In the genomic region with DNA sequence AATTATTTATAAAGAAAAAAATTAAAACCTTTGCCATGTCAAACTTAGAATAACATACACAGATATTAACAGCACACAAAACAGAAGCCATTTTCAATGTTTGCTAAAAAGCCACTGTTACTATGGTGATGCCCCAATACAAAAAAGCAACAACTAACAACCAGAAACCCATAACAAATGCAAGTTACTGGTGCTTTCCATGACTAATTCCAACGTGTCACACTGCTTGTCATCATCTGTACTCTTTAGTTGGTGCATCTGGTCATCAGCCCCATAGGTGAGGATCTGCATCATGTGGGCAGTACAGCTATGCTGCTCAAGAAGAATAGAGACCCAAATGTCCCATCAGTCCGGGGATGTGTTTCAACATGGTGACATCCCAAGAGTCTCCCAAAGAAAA, we compare ENCODE assay signal across 10 cellular contexts. TPM values are rescaled to one million over a fixed set of nuclear protein-coding genes. Genes with fewer than 3 reads are reported as not detected.
DNase-seq lines count a peak whose midpoint lies in the region; ATAC-seq and TF ChIP-seq lines count a peak whose summit lies in the region.
"Had no signal": no experiment of that assay in that cellular context is flagged by ENCODE, and none has a peak within 500 bp of the region (broad histone marks: within the 10 kb centered on the region; RNA-seq: fewer than 3 reads in every experiment).

No MANE protein-coding gene starts in this region.

- H3K4me3 ChIP-seq in PC-9 (no peak overlapping the region), tibial artery (no peak overlapping the region)

- no peaks in the 10 kb centered on the region for H3K79me2 ChIP-seq in PC-9 (ENCODE audit: low read depth)

- ATAC-seq in GM18867 (IDR thresholded peaks at IDR 0.05; ENCODE audit: unreplicated experiment): peak; percentile 43
- ATAC-seq in activated naive CD8-positive, alpha-beta T cell treated with anti-CD3 and anti-CD28 coated beads, Interleukin-2, amount 10 ng/mL, durations not matched to agents 7 days and 5 days (ENCODE audit: low read depth): peak; percentile 58

- no peak overlapping the region for H3K27ac Mint-ChIP-seq in activated naive CD8-positive, alpha-beta T cell treated with anti-CD3 and anti-CD28 coated beads, Interleukin-2, amount 10 ng/mL, durations not matched to agents 7 days and 5 days

- H3K36me3 ChIP-seq in PC-9 (ENCODE audit: low read depth): no peaks in the 10 kb centered on the region
- H3K36me3 ChIP-seq in tibial artery: no peaks in the 10 kb centered on the region

- DNase-seq in HT1080 (ENCODE audit: low read depth) (peak; percentile 53), myocyte (ENCODE audit: low read depth) (peak; percentile 35), PC-9 (no peak), AG08396 (ENCODE audit: low spot score) (no peak), tibial artery (no peak)
- no peak for DNase-seq in activated naive CD8-positive, alpha-beta T cell treated with anti-CD3 and anti-CD28 coated beads, Interleukin-2, amount 10 ng/mL, durations not matched to agents 7 days and 5 days
- DNase-seq: NCI-H524; posterior cingulate gyrus; stimulated activated naive CD4-positive, alpha-beta T cell had no signal

- H3K4me1 ChIP-seq in PC-9 (replicated peaks; ENCODE audit: insufficient read depth) (no peaks in the 10 kb centered on the region), tibial artery (no peaks in the 10 kb centered on the region)

- H3K27me3 ChIP-seq in PC-9 (ENCODE audit: insufficient read depth, low read depth): no peaks in the 10 kb centered on the region
- no peaks in the 10 kb centered on the region for H3K27me3 ChIP-seq in tibial artery

- no peaks in the 10 kb centered on the region for H3F3A ChIP-seq in PC-9 (ENCODE audit: insufficient read depth, low read depth)

- peaks cover 42% of the 10 kb centered on the region for H3K36me3 Mint-ChIP-seq in activated naive CD8-positive, alpha-beta T cell treated with anti-CD3 and anti-CD28 coated beads, Interleukin-2, amount 10 ng/mL, durations not matched to agents 7 days and 5 days

- H3K27ac ChIP-seq in PC-9 (no peak overlapping the region), tibial artery (no peak overlapping the region)

- no peak for TF ChIP-seq CTCF in PC-9 (conservative IDR thresholded peaks at IDR 0.05)
- no peak for TF ChIP-seq CTCF in tibial artery (IDR thresholded peaks at IDR 0.05)

- peaks cover 26% of the 10 kb centered on the region for H3K4me1 Mint-ChIP-seq in activated naive CD8-positive, alpha-beta T cell treated with anti-CD3 and anti-CD28 coated beads, Interleukin-2, amount 10 ng/mL, durations not matched to agents 7 days and 5 days

- no peaks in the 10 kb centered on the region for H3K9me3 Mint-ChIP-seq in activated naive CD8-positive, alpha-beta T cell treated with anti-CD3 and anti-CD28 coated beads, Interleukin-2, amount 10 ng/mL, durations not matched to agents 7 days and 5 days

- no peak overlapping the region for H3K4me3 Mint-ChIP-seq in activated naive CD8-positive, alpha-beta T cell treated with anti-CD3 and anti-CD28 coated beads, Interleukin-2, amount 10 ng/mL, durations not matched to agents 7 days and 5 days

- H4K20me1 ChIP-seq in PC-9 (ENCODE audit: insufficient read depth): no peaks in the 10 kb centered on the region

- intact Hi-C loops in PC-9 (cut with micrococcal nuclease; ENCODE audit: unreplicated experiment) (no loop called here), tibial artery (cut with DNase I; ENCODE audit: low total_unique reads) (no loop called here)

- H3K9me2 ChIP-seq in PC-9 (ENCODE audit: insufficient read depth): no peaks in the 10 kb centered on the region

- H3K9me3 ChIP-seq in PC-9 (ENCODE audit: insufficient read depth, low read depth): no peaks in the 10 kb centered on the region
- H3K9me3 ChIP-seq in tibial artery: no peaks in the 10 kb centered on the region

- no TSS peak for BruUV-seq in PC-9 (replicated peaks; lab: Mats Ljungman, UMichigan)

- H3K4me2 ChIP-seq in PC-9: no peak overlapping the region

- H2AFZ ChIP-seq in PC-9: no peak overlapping the region

- H3K27me3 Mint-ChIP-seq in activated naive CD8-positive, alpha-beta T cell treated with anti-CD3 and anti-CD28 coated beads, Interleukin-2, amount 10 ng/mL, durations not matched to agents 7 days and 5 days: peaks cover 13% of the 10 kb centered on the region

- CTCF ChIA-PET in PC-9 (lab: Charles Lee): no interaction called here

- POLR2A ChIA-PET in activated naive CD8-positive, alpha-beta T cell treated with anti-CD3 and anti-CD28 coated beads, Interleukin-2, amount 10 ng/mL, durations not matched to agents 7 days and 5 days (lab: Charles Lee): no interaction called here
- POLR2A ChIA-PET in PC-9 (lab: Charles Lee; ENCODE audit: unreplicated experiment): no interaction called here

RNA-seq across cellular contexts. Expression of a gene that starts 52.8 kb away (rescaled TPM):
- total RNA-seq in HT1080 (2014; rRNA removed; shearing (Covaris generic)): 0.21 and 0.60 TPM in 2 replicates
- polyA plus RNA-seq in HT1080 (2015; cell fraction: cytosol; rRNA removed): 0.03 TPM in 1 of 2 replicates, not detected in the other
- polyA plus RNA-seq in HT1080 (2015; cell fraction: nucleus; rRNA removed): 0.10 and 0.51 TPM in 2 replicates
- total RNA-seq in activated naive CD8-positive, alpha-beta T cell treated with anti-CD3 and anti-CD28 coated beads, Interleukin-2, amount 10 ng/mL, durations not matched to agents 7 days and 5 days: 10 to 100 TPM; 25.0 to 30.3 TPM
- total RNA-seq in myocyte (3.3 and 3.5 TPM in 2 replicates), PC-9 (2021) (0.20 and 0.60 TPM in 2 replicates)
- polyA plus RNA-seq in myocyte (2012): 0.45 TPM

Comparison
In these comparisons a context has a peak if more than half of its experiments do, and no peak if none do; other contexts are left out.
1. DNase-seq: peak in HT1080 (single experiment) and myocyte (single experiment); none in activated naive CD8-positive, alpha-beta T cell treated with anti-CD3 and anti-CD28 coated beads, Interleukin-2, amount 10 ng/mL, durations not matched to agents 7 days and 5 days (single experiment), PC-9 (0 of 2), AG08396 (single experiment) and tibial artery (0 of 2).